Comparison of ENCODE assay signal across 21 cellular contexts in genomic region chr11:118000067-118000849, GRCh38. TPM values are rescaled to one million over a fixed set of nuclear protein-coding genes. Genes with fewer than 3 reads are reported as not detected.
DNase-seq lines count a peak whose midpoint lies in the region; ATAC-seq, FAIRE-seq and TF ChIP-seq lines count a peak whose summit lies in the region.
"Had no signal": no experiment of that assay in that cellular context is flagged by ENCODE, and none has a peak within 500 bp of the region (broad histone marks: within the 10 kb centered on the region; RNA-seq: fewer than 3 reads in every experiment).

No MANE protein-coding gene starts in this region.

- H2AK5ac ChIP-seq in mesenchymal stem cell (ENCODE audit: low read length, severe bottlenecking) = no peak overlapping the region
- no peak overlapping the region for H2AK5ac ChIP-seq in mesendoderm (ENCODE audit: low read length)

- H3K4ac ChIP-seq in mesenchymal stem cell (ENCODE audit: low read depth in 1 of 2, low read length in 2 of 2) (no peak overlapping the region), mesendoderm (ENCODE audit: low read depth, low read length) (no peak overlapping the region)

- H3K27me3 ChIP-seq in CD4-positive, CD25-positive, alpha-beta regulatory T cell (ENCODE audit: control insufficient read depth, insufficient read depth, low read length) = no peaks in the 10 kb centered on the region
- H3K27me3 ChIP-seq in mesenchymal stem cell (ENCODE audit: control insufficient read depth in 1 of 2, insufficient read depth in 1 of 2, low read length in 2 of 2) = peaks cover 21 to 36% of the 10 kb centered on the region in 2 experiments
- H3K27me3 ChIP-seq in mesendoderm (ENCODE audit: insufficient read depth, low read length, poor library complexity) = no peaks in the 10 kb centered on the region
- H3K27me3 ChIP-seq in esophagus squamous epithelium = no peaks in the 10 kb centered on the region
- H3K27me3 ChIP-seq: adrenal gland, heart left ventricle had no signal

- FAIRE-seq in GM12891 (lab: Jason Lieb, UNC) = no peak
- FAIRE-seq: bronchial epithelial cell had no signal

- H2BK120ac ChIP-seq in mesenchymal stem cell (ENCODE audit: low read depth, low read length) (no peak overlapping the region), mesendoderm (ENCODE audit: low read depth, low read length) (no peak overlapping the region)

- no peak overlapping the region for H4K8ac ChIP-seq in mesenchymal stem cell (ENCODE audit: low read length)
- H4K8ac ChIP-seq in mesendoderm (ENCODE audit: low read depth, low read length) = no peak overlapping the region

- peak overlapping the region; percentile 93 to 96 (median 93) for H3K27ac Mint-ChIP-seq in CD4-positive, CD25-positive, alpha-beta regulatory T cell
- H3K27ac Mint-ChIP-seq in activated naive CD8-positive, alpha-beta T cell = peak overlapping the region; percentile 100
- H3K27ac Mint-ChIP-seq: progenitor cell of endocrine pancreas, WTC11 had no signal

- ATAC-seq in CD4-positive, CD25-positive, alpha-beta regulatory T cell (ENCODE audit: low read depth in 2 of 2) = no peak
- ATAC-seq in HG03442 (IDR thresholded peaks at IDR 0.05; ENCODE audit: unreplicated experiment) = no peak
- ATAC-seq: heart left ventricle, WTC11 had no signal

- no peak overlapping the region for H4K5ac ChIP-seq in mesendoderm (ENCODE audit: low read length)

- peak overlapping the region; percentile 83 for H3K27ac ChIP-seq in CD4-positive, CD25-positive, alpha-beta regulatory T cell (ENCODE audit: insufficient read depth, low read length, poor library complexity, severe bottlenecking)
- no peak overlapping the region for H3K27ac ChIP-seq in mesenchymal stem cell (ENCODE audit: low read length, poor library complexity, severe bottlenecking)
- no peak overlapping the region for H3K27ac ChIP-seq in mesendoderm (ENCODE audit: low read depth, low read length)
- peak overlapping the region in 1 of 4 donors; percentile 89 for H3K27ac ChIP-seq in esophagus squamous epithelium
- H3K27ac ChIP-seq: KMS-11, RWPE1 had no signal

- no peak for DNase-seq in CD4-positive, CD25-positive, alpha-beta regulatory T cell
- no peak for DNase-seq in GM12891 (ENCODE audit: insufficient read length, low spot score)
- DNase-seq in mesenchymal stem cell = no peak
- DNase-seq in mesendoderm = no peak
- DNase-seq in esophagus squamous epithelium (lab: John Stamatoyannopoulos, UW) = no peak
- DNase-seq: heart left ventricle; NCI-H1048; NCI-H2029 treated with DMSO at 0.1 percent for 48 hours; NCI-H510A; stimulated activated CD4-positive, alpha-beta T cell treated with anti-CD3 and anti-CD28 coated beads, Interleukin-2, amount 100 ng/mL, for 48 hours; SW 1271 had no signal

- peaks cover 0 to 7% (median 2%) of the 10 kb centered on the region in 7 donors for H3K9me3 Mint-ChIP-seq in CD4-positive, CD25-positive, alpha-beta regulatory T cell
- no peaks in the 10 kb centered on the region for H3K9me3 Mint-ChIP-seq in activated naive CD8-positive, alpha-beta T cell (ENCODE audit: low read depth)
- H3K9me3 Mint-ChIP-seq: nephron had no signal

- H3K79me2 ChIP-seq in mesendoderm (ENCODE audit: control insufficient read depth, insufficient read depth, low read length) = no peaks in the 10 kb centered on the region

- H3K18ac ChIP-seq in mesenchymal stem cell (ENCODE audit: low read depth in 1 of 2, low read length in 2 of 2) = no peak overlapping the region
- no peak overlapping the region for H3K18ac ChIP-seq in mesendoderm (ENCODE audit: low read length)

- H3K4me2 ChIP-seq in mesenchymal stem cell (ENCODE audit: low read length, poor library complexity, severe bottlenecking) (no peak overlapping the region), mesendoderm (ENCODE audit: low read length) (no peak overlapping the region)
- H3K4me2 ChIP-seq: KMS-11 had no signal

- intact Hi-C loops in esophagus squamous epithelium (cut with DNase I) = no loop called here

- H3K4me3 Mint-ChIP-seq in CD4-positive, CD25-positive, alpha-beta regulatory T cell = peak overlapping the region; percentile 68 to 82 (median 75)
- peak overlapping the region; percentile 38 for H3K4me3 Mint-ChIP-seq in activated naive CD8-positive, alpha-beta T cell
- H3K4me3 Mint-ChIP-seq: nephron, WTC11 had no signal

- H3K4me3 ChIP-seq in CD4-positive, CD25-positive, alpha-beta regulatory T cell (ENCODE audit: low read depth, low read length) = peak overlapping the region; percentile 65
- H3K4me3 ChIP-seq in mesenchymal stem cell (ENCODE audit: insufficient read depth in 1 of 2, low read depth in 1 of 2, low read length in 2 of 2) = no peak overlapping the region
- no peak overlapping the region for H3K4me3 ChIP-seq in mesendoderm (ENCODE audit: low read length)
- H3K4me3 ChIP-seq in esophagus squamous epithelium = no peak overlapping the region
- H3K4me3 ChIP-seq: adrenal gland, heart left ventricle, lung had no signal

- no peak for TF ChIP-seq CTCF in esophagus squamous epithelium (IDR thresholded peaks at IDR 0.05)

- H3K14ac ChIP-seq in mesenchymal stem cell (ENCODE audit: low read length in 2 of 2) = no peak overlapping the region

- peaks cover 52% of the 10 kb centered on the region for H3K36me3 Mint-ChIP-seq in CD4-positive, CD25-positive, alpha-beta regulatory T cell
- peaks cover 25% of the 10 kb centered on the region for H3K36me3 Mint-ChIP-seq in activated naive CD8-positive, alpha-beta T cell
- H3K36me3 Mint-ChIP-seq: WTC11 had no signal

- H3K27me3 Mint-ChIP-seq in CD4-positive, CD25-positive, alpha-beta regulatory T cell = no peaks in the 10 kb centered on the region
- no peaks in the 10 kb centered on the region for H3K27me3 Mint-ChIP-seq in activated naive CD8-positive, alpha-beta T cell

- WGBS in mesenchymal stem cell = 78% methylated on average over 3 of the region's 4 CpGs
- WGBS in mesendoderm (ENCODE audit: extremely low coverage, insufficient coverage, low lambda C conversion rate) = no CpG with 5 or more reads among the region's 4 CpGs
- 82 to 100% methylated on average over 1 of the region's 4 CpGs for WGBS in esophagus squamous epithelium, 2 donors

- H2BK15ac ChIP-seq in mesenchymal stem cell (ENCODE audit: low read depth, poor library complexity, severe bottlenecking) (peak overlapping the region; percentile 19), mesendoderm (replicated peaks; ENCODE audit: low read depth) (no peak overlapping the region)

- H3K36me3 ChIP-seq in CD4-positive, CD25-positive, alpha-beta regulatory T cell (ENCODE audit: control insufficient read depth, insufficient read depth, low read length) = peaks cover 55% of the 10 kb centered on the region
- no peaks in the 10 kb centered on the region for H3K36me3 ChIP-seq in mesenchymal stem cell (ENCODE audit: control insufficient read depth in 1 of 2, insufficient read depth in 2 of 2, low read depth in 1 of 2, low read length in 2 of 2)
- H3K36me3 ChIP-seq in mesendoderm (ENCODE audit: control insufficient read depth, insufficient read depth, low read length) = no peaks in the 10 kb centered on the region
- peaks cover 0 to 25% (median 0%) of the 10 kb centered on the region in 3 donors for H3K36me3 ChIP-seq in esophagus squamous epithelium

- no peak overlapping the region for H3K9ac ChIP-seq in mesenchymal stem cell (ENCODE audit: low read length)
- H3K9ac ChIP-seq in mesendoderm (ENCODE audit: low read length) = no peak overlapping the region
- H3K9ac ChIP-seq: KMS-11 had no signal

- H2AFZ ChIP-seq in mesenchymal stem cell (ENCODE audit: low read depth, low read length) = no peak overlapping the region

- H2BK5ac ChIP-seq in mesenchymal stem cell (ENCODE audit: low read depth, low read length, poor library complexity, severe bottlenecking) (no peak overlapping the region), mesendoderm (ENCODE audit: low read length) (no peak overlapping the region)

- no peak overlapping the region for H2BK12ac ChIP-seq in mesenchymal stem cell (ENCODE audit: low read length in 2 of 2)

- H3K23ac ChIP-seq in mesenchymal stem cell (ENCODE audit: low read length in 2 of 2) = no peak overlapping the region
- H3K23ac ChIP-seq in mesendoderm (ENCODE audit: low read length) = no peak overlapping the region

- H3K79me1 ChIP-seq in mesenchymal stem cell (replicated peaks; ENCODE audit: low read length, poor library complexity, severe bottlenecking) = no peaks in the 10 kb centered on the region
- no peaks in the 10 kb centered on the region for H3K79me1 ChIP-seq in mesendoderm (ENCODE audit: low read length)

- H3K9me3 ChIP-seq in CD4-positive, CD25-positive, alpha-beta regulatory T cell (ENCODE audit: control insufficient read depth in 2 of 2, low read length in 2 of 2) = peaks cover 0 to 5% of the 10 kb centered on the region in 2 experiments
- H3K9me3 ChIP-seq in mesenchymal stem cell (ENCODE audit: control insufficient read depth, low read length) (no peaks in the 10 kb centered on the region), esophagus squamous epithelium (no peaks in the 10 kb centered on the region)
- H3K9me3 ChIP-seq: adrenal gland had no signal

- peaks cover 97% of the 10 kb centered on the region for H3K4me1 ChIP-seq in CD4-positive, CD25-positive, alpha-beta regulatory T cell (ENCODE audit: control insufficient read depth, insufficient read depth, low read length, poor library complexity, severe bottlenecking)
- H3K4me1 ChIP-seq in mesenchymal stem cell (ENCODE audit: control insufficient read depth, insufficient read depth, low read depth, low read length) (no peaks in the 10 kb centered on the region), mesendoderm (ENCODE audit: control insufficient read depth, low read depth, low read length) (no peaks in the 10 kb centered on the region), esophagus squamous epithelium (peaks cover 0 to 47% (median 16%) of the 10 kb centered on the region in 3 donors)

- H4K91ac ChIP-seq in mesenchymal stem cell (ENCODE audit: low read length) = no peak overlapping the region

- peak; percentile 27; the same call in 1 of the 2 replicates for TF ChIP-seq POLR2A in GM12891 (IDR thresholded peaks at IDR 0.05; ENCODE audit: low read depth, low read length)
- TF ChIP-seq POLR2A in esophagus squamous epithelium (IDR thresholded peaks at IDR 0.05) = peak in 1 of 4 donors; percentile 5

- H3K4me1 Mint-ChIP-seq in CD4-positive, CD25-positive, alpha-beta regulatory T cell = peaks cover 36 to 99% (median 84%) of the 10 kb centered on the region in 4 donors
- H3K4me1 Mint-ChIP-seq in activated naive CD8-positive, alpha-beta T cell (ENCODE audit: low read depth) = peaks cover 84% of the 10 kb centered on the region

- H3K56ac ChIP-seq in mesendoderm (ENCODE audit: low read length) = no peak overlapping the region

TF ChIP-seq in GM12891, 5 proteins besides CTCF, POLR2A, EP300 and RAD21 (continues in another document):
- no peak for TF ChIP-seq POU2F2 (IDR thresholded peaks at IDR 0.05; ENCODE audit: low read depth, low read length)
- TF ChIP-seq TAF1 (IDR thresholded peaks at IDR 0.05; ENCODE audit: low read depth, low read length) = no peak
- TF ChIP-seq PAX5 (IDR thresholded peaks at IDR 0.05; ENCODE audit: insufficient read depth, low read length, severe bottlenecking) = no peak

RNA-seq across cellular contexts. Expression of gene IL10RA, which starts 14.1 kb away (rescaled TPM):
- total RNA-seq in CD4-positive, CD25-positive, alpha-beta regulatory T cell = 661 TPM
- 100 to 1,000 TPM; 572 to 666 (median 631) TPM for polyA plus RNA-seq in CD4-positive, CD25-positive, alpha-beta regulatory T cell
- polyA plus RNA-seq in GM12891 (2012; ENCODE audit: low read depth, missing spikeins) = 9.9 TPM
- 0.07 TPM for polyA plus RNA-seq in mesenchymal stem cell (2013, experiment 1 of 2)
- polyA plus RNA-seq in mesenchymal stem cell (2013, experiment 2 of 2) = 0.08 TPM
- polyA plus RNA-seq in mesendoderm (2013, experiment 1 of 2) = 0.06 TPM
- 0.10 TPM for polyA plus RNA-seq in mesendoderm (2013, experiment 2 of 2)
- total RNA-seq in esophagus squamous epithelium = 10 to 100 TPM in 2 of 4 donors, 1 to 10 TPM in 2; 2.2 to 21.2 (median 11.3) TPM
- total RNA-seq: bronchial epithelial cell had no signal

Comparison
In these comparisons a context has a peak if more than half of its experiments do, and no peak if none do; other contexts are left out.
1. RNA of gene IL10RA, which starts 14.1 kb away (total RNA-seq): 661 TPM in CD4-positive, CD25-positive, alpha-beta regulatory T cell (single experiment); 2.2 to 21.2 TPM in esophagus squamous epithelium; every median in the first group is over 10 times any median in the second.